In the genomic region with DNA sequence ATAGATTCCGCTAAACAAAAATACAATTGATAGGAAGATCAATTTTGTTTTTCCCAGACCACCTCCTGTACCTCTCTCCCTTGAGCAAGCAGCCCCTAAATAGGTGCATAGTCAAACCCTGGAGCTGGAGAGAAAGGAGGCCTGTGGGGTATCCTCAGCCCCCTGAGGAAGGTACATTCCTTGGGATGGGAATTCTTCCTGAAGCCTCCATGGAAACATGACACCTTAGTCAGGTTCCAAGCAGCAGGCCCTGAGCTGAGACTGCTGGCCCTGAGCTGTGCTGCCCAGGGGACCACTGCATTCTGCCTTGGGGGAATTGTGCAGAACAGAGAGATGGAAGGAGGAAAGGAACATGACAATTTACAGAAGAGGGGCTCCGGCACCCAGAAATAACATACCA, we compare ENCODE assay signal across 12 cellular contexts. TPM values are rescaled to one million over a fixed set of nuclear protein-coding genes. Genes with fewer than 3 reads are reported as not detected.
A peak's percentile ranks its signal among the peaks of the same experiment; 100 is the strongest.
DNase-seq lines count a peak whose midpoint lies in the region; ATAC-seq and TF ChIP-seq lines count a peak whose summit lies in the region.
"Had no signal": no experiment of that assay in that cellular context is flagged by ENCODE, and none has a peak within 500 bp of the region (broad histone marks: within the 10 kb centered on the region; RNA-seq: fewer than 3 reads in every experiment).

No MANE protein-coding gene starts in this region.

- no peaks in the 10 kb centered on the region for H3K9me3 ChIP-seq in smooth muscle cell (replicated peaks; ENCODE audit: low read depth)

- 83% methylated on average over 2 of the region's 2 CpGs for WGBS in smooth muscle cell (ENCODE audit: low lambda C conversion rate)

- H3K9ac ChIP-seq in smooth muscle cell (ENCODE audit: low read depth) = no peak overlapping the region

- H3K27ac ChIP-seq in RWPE1 (peak overlapping the region; percentile 60), epithelial cell of prostate (peak overlapping the region; percentile 8), smooth muscle cell (ENCODE audit: low read depth) (peak overlapping the region; percentile 25)

- H3K4me3 ChIP-seq in smooth muscle cell = no peak overlapping the region

- peak; percentile 61 for DNase-seq in activated effector memory CD4-positive, alpha-beta T cell treated with anti-CD3 and anti-CD28 coated beads, Interleukin-2, amount 50 U/mL, for 16 hours
- no peak for DNase-seq in activated effector memory CD4-positive, alpha-beta T cell treated with Interleukin-2 at 50 U/mL for 16 hours
- DNase-seq in RWPE1 (ENCODE audit: low spot score) = no peak
- DNase-seq in epithelial cell of prostate (ENCODE audit: low read depth, low spot score) = no peak
- DNase-seq in smooth muscle cell (lab: John Stamatoyannopoulos, UW; ENCODE audit: unreplicated experiment) = no peak
- DNase-seq in KBM-7 = no peak
- DNase-seq: NCI-H1694, retina had no signal

- peaks cover 100% of the 10 kb centered on the region for H4K20me1 ChIP-seq in smooth muscle cell (ENCODE audit: low read depth)

- H2AFZ ChIP-seq in smooth muscle cell (ENCODE audit: low read depth) = no peak overlapping the region

- H3K36me3 ChIP-seq in smooth muscle cell (ENCODE audit: low read depth) = no peaks in the 10 kb centered on the region

- POLR2A ChIA-PET in RWPE1 (lab: Yijun Ruan, JAX; ENCODE audit: low non-redundant PET) = no interaction called here

- no peaks in the 10 kb centered on the region for H3K27me3 ChIP-seq in smooth muscle cell (ENCODE audit: low read depth)

- peaks cover 32% of the 10 kb centered on the region for H3K4me1 ChIP-seq in smooth muscle cell (ENCODE audit: low read depth)

- CTCF ChIA-PET in RWPE1 (lab: Yijun Ruan, JAX) = no interaction called here

- H3K4me2 ChIP-seq in smooth muscle cell = no peak overlapping the region

- H3F3A ChIP-seq in smooth muscle cell (ENCODE audit: low read depth) = peaks cover 16% of the 10 kb centered on the region

- in situ Hi-C loops in KBM-7 (cut with MboI; ENCODE audit: low pct_unique_long_range_greater_than_20kb, low sequenced_read_pairs) = no loop called here

- no peak for TF ChIP-seq CTCF in RWPE1 (conservative IDR thresholded peaks at IDR 0.05; ENCODE audit: low read depth)
- no peak for TF ChIP-seq CTCF in smooth muscle cell (IDR thresholded peaks at IDR 0.05; ENCODE audit: borderline replicate concordance, insufficient read depth, poor library complexity, severe bottlenecking)

- ATAC-seq in HG03139 (IDR thresholded peaks at IDR 0.05; ENCODE audit: unreplicated experiment) = no peak
- no peak for ATAC-seq in GM19455 (IDR thresholded peaks at IDR 0.05; ENCODE audit: unreplicated experiment)

- H3K79me2 ChIP-seq in smooth muscle cell (ENCODE audit: low read depth) = peaks cover 97% of the 10 kb centered on the region

RNA-seq across cellular contexts. Expression of gene HNRNPF, which starts 7.4 kb away (rescaled TPM):
- total RNA-seq in smooth muscle cell = 112 and 119 TPM in 2 replicates
- 71.9 and 83.9 TPM in 2 replicates for polyA plus RNA-seq in smooth muscle cell

RNA-seq across cellular contexts. Expression of gene FXYD4, which starts 30.2 kb away (rescaled TPM):
- not detected in 2 replicates for total RNA-seq in smooth muscle cell
- polyA plus RNA-seq in smooth muscle cell = not detected in 2 replicates
- total RNA-seq: RPMI7951 had no signal
- polyA plus RNA-seq: BJ had no signal

RNA-seq across cellular contexts. Expression of gene ZNF487, which starts 35.3 kb away (rescaled TPM):
- 6.4 and 9.6 TPM in 2 replicates for total RNA-seq in smooth muscle cell
- 4.6 and 5.1 TPM in 2 replicates for polyA plus RNA-seq in smooth muscle cell

Comparison
In these comparisons a context has a peak if more than half of its experiments do, and no peak if none do; other contexts are left out.
1. H3K27ac ChIP-seq: peak in every context shown above with its lines; median percentile 60 in RWPE1; 25 in smooth muscle cell; 8 in epithelial cell of prostate.